24 cellular contexts compared by ENCODE assay signal in genomic region chr12:32043928-32044549, GRCh38.
A peak's percentile ranks its signal among the peaks of the same experiment; 100 is the strongest.
DNase-seq lines count a peak whose midpoint lies in the region; FAIRE-seq and TF ChIP-seq lines count a peak whose summit lies in the region.
"Had no signal": no experiment of that assay in that cellular context is flagged by ENCODE, and none has a peak within 500 bp of the region (broad histone marks: within the 10 kb centered on the region; RNA-seq: fewer than 3 reads in every experiment).

No MANE protein-coding gene starts in this region.

- peaks cover 43% of the 10 kb centered on the region for H3K9me3 Mint-ChIP-seq in nephron progenitor cell

- no peaks in the 10 kb centered on the region for H3K36me3 ChIP-seq in GM23248 (ENCODE audit: low read depth)
- no peaks in the 10 kb centered on the region for H3K36me3 ChIP-seq in bronchial epithelial cell (ENCODE audit: control insufficient read depth, insufficient read depth, low read length)
- H3K36me3 ChIP-seq: heart left ventricle, spleen, suprapubic skin, vagina had no signal

- H3K27me3 Mint-ChIP-seq in nephron progenitor cell (ENCODE audit: low read depth, poor library complexity) = peaks cover 2% of the 10 kb centered on the region
- H3K27me3 Mint-ChIP-seq: activated B cell treated with CpG ODN at 0.5 μM for 24 hours; memory B cell; stimulated activated memory B cell treated with anti-CD40 and anti-IgM and Interleukin-4, amounts not matched to agents 10 μg/mL and 1 μg/mL and 100 μg/mL, for 72 hours had no signal

- H3K79me2 ChIP-seq in GM23248 (ENCODE audit: insufficient read depth) = no peaks in the 10 kb centered on the region

- H3K4me3 ChIP-seq in GM23248 (no peak overlapping the region), bronchial epithelial cell (ENCODE audit: low read depth, low read length) (no peak overlapping the region)
- H3K4me3 ChIP-seq: dorsolateral prefrontal cortex, heart left ventricle, spleen, suprapubic skin, vagina had no signal

- no peaks in the 10 kb centered on the region for H3K9me2 ChIP-seq in GM23248 (ENCODE audit: insufficient read depth)

- H3K9ac ChIP-seq in GM23248 = no peak overlapping the region

- H3K27ac ChIP-seq in GM23248 = no peak overlapping the region
- H3K27ac ChIP-seq: dorsolateral prefrontal cortex, heart left ventricle, spleen, suprapubic skin, vagina had no signal

- TF ChIP-seq CTCF in bronchial epithelial cell (IDR thresholded peaks at IDR 0.05; ENCODE audit: insufficient read depth, low read length, severe bottlenecking) = no peak
- TF ChIP-seq CTCF in nephron progenitor cell (IDR thresholded peaks at IDR 0.05) = no peak

- peak overlapping the region; percentile 27 for H3K27ac Mint-ChIP-seq in nephron progenitor cell
- H3K27ac Mint-ChIP-seq: activated B cell treated with CpG ODN at 0.5 μM for 24 hours; memory B cell; stimulated activated memory B cell treated with anti-CD40 and anti-IgM and Interleukin-4, amounts not matched to agents 10 μg/mL and 1 μg/mL and 100 μg/mL, for 72 hours had no signal

- H3K4me1 Mint-ChIP-seq in nephron progenitor cell = peaks cover 37% of the 10 kb centered on the region
- H3K4me1 Mint-ChIP-seq: activated B cell treated with CpG ODN at 0.5 μM for 24 hours; memory B cell; stimulated activated memory B cell treated with anti-CD40 and anti-IgM and Interleukin-4, amounts not matched to agents 10 μg/mL and 1 μg/mL and 100 μg/mL, for 72 hours had no signal

- H3F3A ChIP-seq in GM23248 (ENCODE audit: insufficient read depth) = no peaks in the 10 kb centered on the region

- no peaks in the 10 kb centered on the region for H3K9me3 ChIP-seq in GM23248 (ENCODE audit: low read depth)

- no peaks in the 10 kb centered on the region for H4K20me1 ChIP-seq in GM23248 (ENCODE audit: insufficient read depth)

- no peak for FAIRE-seq in bronchial epithelial cell (lab: Jason Lieb, UNC)

- peaks cover 13% of the 10 kb centered on the region for H3K36me3 Mint-ChIP-seq in nephron progenitor cell (ENCODE audit: low read depth)
- H3K36me3 Mint-ChIP-seq: stimulated activated memory B cell treated with anti-CD40 and anti-IgM and Interleukin-4, amounts not matched to agents 10 μg/mL and 1 μg/mL and 100 μg/mL, for 72 hours had no signal

- no peak overlapping the region for H3K4me3 Mint-ChIP-seq in nephron progenitor cell
- H3K4me3 Mint-ChIP-seq: activated B cell treated with CpG ODN at 0.5 μM for 24 hours; memory B cell; stimulated activated memory B cell treated with anti-CD40 and anti-IgM and Interleukin-4, amounts not matched to agents 10 μg/mL and 1 μg/mL and 100 μg/mL, for 72 hours had no signal

- H3K4me2 ChIP-seq in GM23248 (ENCODE audit: unreplicated experiment) = no peak overlapping the region

- H3K4me1 ChIP-seq in GM23248 (ENCODE audit: insufficient read depth) = no peaks in the 10 kb centered on the region
- H3K4me1 ChIP-seq: spleen, suprapubic skin, vagina had no signal

- H3K27me3 ChIP-seq in GM23248 (replicated peaks; ENCODE audit: insufficient read depth) (peaks cover 8% of the 10 kb centered on the region; the same call in 1 of the 2 replicates), bronchial epithelial cell (ENCODE audit: control insufficient read depth, insufficient read depth, low read length) (no peaks in the 10 kb centered on the region)
- H3K27me3 ChIP-seq: dorsolateral prefrontal cortex, heart left ventricle, spleen, suprapubic skin, vagina had no signal

- H2AFZ ChIP-seq in GM23248 = no peak overlapping the region

- in situ Hi-C loops in GM23248 (cut with MboI) = loop anchor here (10.0 kb wide), 1 partner anchor 649 kb away; no protein-coding TSS in a partner anchor
- in situ Hi-C loops in KBM-7 (cut with MboI; ENCODE audit: low pct_unique_long_range_greater_than_20kb, low sequenced_read_pairs) = no loop called here

- WGBS in GM23248 (ENCODE audit: low coverage in 1 of 2, low lambda C conversion rate in 2 of 2, missing lambda C conversion rate in 2 of 2), 2 experiments = 79 to 81% methylated on average over 9 of the region's 9 CpGs

- peak; percentile 18 for DNase-seq in GM23248
- DNase-seq in KBM-7 = peak; percentile 64
- DNase-seq in bronchial epithelial cell (ENCODE audit: low read depth) = peak; percentile 40
- no peak for DNase-seq in nephron progenitor cell
- no peak for DNase-seq in inferior parietal cortex (ENCODE audit: extremely low spot score)
- DNase-seq in NCI-H345 (lab: John Stamatoyannopoulos, UW) = no peak
- no peak for DNase-seq in DMS79 (lab: John Stamatoyannopoulos, UW)
- DNase-seq: activated B cell treated with CpG ODN at 0.5 μM for 24 hours; activated CD4-positive, alpha-beta T cell treated with anti-CD3 and anti-CD28 coated beads, Interleukin-2, amount 50 U/mL, for 4 hours; cerebellar nuclear complex; dorsolateral prefrontal cortex; GOT3; heart left ventricle; left colon; NCI-H1105; NCI-H1930; NCI-H226; spleen; stimulated activated CD4-positive, alpha-beta T cell treated with anti-CD3 and anti-CD28 coated beads, Interleukin-2, amount 100 ng/mL, for 48 hours; T1000 had no signal

Comparison
In these comparisons a context has a peak if more than half of its experiments do, and no peak if none do; other contexts are left out.
1. DNase-seq: peak in GM23248 (single experiment), KBM-7 (single experiment) and bronchial epithelial cell (single experiment); none in nephron progenitor cell (single experiment), inferior parietal cortex (single experiment), NCI-H345 (single experiment) and DMS79 (single experiment).